26 cellular contexts compared by ENCODE assay signal in the genomic region with DNA sequence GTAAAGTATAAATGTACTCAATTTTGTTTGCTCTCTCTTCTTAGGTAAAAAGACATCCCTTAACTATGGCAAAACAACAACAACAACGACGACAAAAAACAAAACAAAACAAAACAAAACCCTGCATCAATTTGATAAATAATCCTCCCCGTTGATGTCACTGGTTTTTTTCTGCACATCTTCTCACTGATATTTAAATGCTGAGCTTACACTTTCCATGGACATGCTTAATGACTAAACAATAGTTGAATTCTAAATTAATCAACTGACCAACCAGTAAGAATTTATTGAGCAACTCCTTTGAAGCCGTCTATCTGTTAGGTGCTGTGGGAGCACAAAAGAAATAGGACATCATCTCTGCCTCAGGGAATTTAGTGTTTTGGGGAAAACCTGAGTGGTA.
"Had no signal": no experiment of that assay in that cellular context is flagged by ENCODE, and none has a peak within 500 bp of the region (broad histone marks: within the 10 kb centered on the region; RNA-seq: fewer than 3 reads in every experiment).

No MANE protein-coding gene starts in this region.

- H3K4me1 ChIP-seq: colonic mucosa, esophagus squamous epithelium, gastrocnemius medialis, heart right ventricle, left lung, lower lobe of right lung had no signal

- H3K36me3 ChIP-seq: colonic mucosa, esophagus squamous epithelium, gastrocnemius medialis, heart right ventricle, left lung, lower lobe of right lung had no signal

- H3K4me3 ChIP-seq: colonic mucosa, esophagus squamous epithelium, gastrocnemius medialis, heart right ventricle, left lung, lower lobe of right lung, mucosa of descending colon had no signal

- DNase-seq: colonic mucosa; cortex of kidney; effector CD8-positive, alpha-beta T cell; effector memory CD8-positive, alpha-beta T cell; endodermal cell; erythroblast; esophagus squamous epithelium; foreskin fibroblast; foreskin melanocyte; gastrocnemius medialis; glutamatergic neuron; head of caudate nucleus; heart right ventricle; hippocampal formation; left cardiac atrium; left lung; left ventricle myocardium superior; lower lobe of right lung; mesenchymal stem cell; mucosa of descending colon; naive B cell had no signal

- FAIRE-seq: endometrium, islet of Langerhans, keratinocyte had no signal

- ATAC-seq: effector memory CD8-positive, alpha-beta T cell; esophagus mucosa; gastrocnemius medialis; heart right ventricle; left cardiac atrium; left lung; left ventricle myocardium superior; lower lobe of right lung; mucosa of descending colon had no signal

- H3K9me3 ChIP-seq: colonic mucosa, esophagus squamous epithelium, gastrocnemius medialis, heart right ventricle, left lung, lower lobe of right lung, mucosa of descending colon had no signal

- H3K27me3 ChIP-seq: colonic mucosa, esophagus squamous epithelium, gastrocnemius medialis, left lung had no signal

- H3K27ac ChIP-seq: colonic mucosa, epithelial cell of prostate, esophagus squamous epithelium, gastrocnemius medialis, heart right ventricle, left lung, lower lobe of right lung had no signal
